ENCODE assay signal across 9 cellular contexts in genomic region chr1:28115267-28115666, GRCh38. TPM values are rescaled to one million over a fixed set of nuclear protein-coding genes. Genes with fewer than 3 reads are reported as not detected.
DNase-seq lines count a peak whose midpoint lies in the region; ATAC-seq, FAIRE-seq and TF ChIP-seq lines count a peak whose summit lies in the region.
"Had no signal": no experiment of that assay in that cellular context is flagged by ENCODE, and none has a peak within 500 bp of the region (broad histone marks: within the 10 kb centered on the region; RNA-seq: fewer than 3 reads in every experiment).

No MANE protein-coding gene starts in this region.

- peaks cover 20% of the 10 kb centered on the region for H3K27me3 Mint-ChIP-seq in T-helper 1 cell treated with Interleukin-12 subunit alpha and Interleukin-12 subunit beta and Interleukin-4 antibody, amounts not matched to agents 30 μg/mL and 1 μg/mL, for 36 hours (ENCODE audit: low read depth)

- CTCF ChIA-PET in K562 (lab: Yijun Ruan, JAX; ENCODE audit: low intra/inter-chr PET ratio) (no interaction called here), SK-N-SH (lab: Yijun Ruan, JAX) (no interaction called here)

- DNase-seq in GM19239 (ENCODE audit: insufficient read length, low spot score) (no peak), K562 (ENCODE audit: extremely low read depth in 1 of 4, low spot score in 3 of 4) (peak in 1 of 4 experiments; percentile 52), stomach (no peak), NCI-H748 treated with DMSO at 0.1 percent for 48 hours (lab: John Stamatoyannopoulos, UW) (no peak), posterior vena cava (ENCODE audit: low spot score) (no peak), SK-N-SH (no peak)
- peak; percentile 35 for DNase-seq in stimulated activated CD4-positive, alpha-beta T cell treated with anti-CD3 and anti-CD28 coated beads, Interleukin-4, amount 100 ng/mL, for 24 hours
- DNase-seq: cortex of kidney had no signal

- H3K27me3 ChIP-seq in K562 (ENCODE audit: control insufficient read depth in 2 of 2, insufficient read depth in 2 of 2, low read length in 2 of 2) (no peaks in the 10 kb centered on the region), stomach (no peaks in the 10 kb centered on the region), SK-N-SH (ENCODE audit: insufficient read depth) (no peaks in the 10 kb centered on the region)

- peak overlapping the region; percentile 38; the same call in 1 of the 3 replicates for H3K27ac ChIP-seq in K562 (ENCODE audit: extremely low read depth, low read depth, low read length)
- peak overlapping the region in 2 of 5 donors; percentile 53 to 65 for H3K27ac ChIP-seq in stomach
- H3K27ac ChIP-seq in SK-N-SH (ENCODE audit: low read depth in 2 of 2, low read length in 1 of 2) = no peak overlapping the region

- ATAC-seq in K562 = peak; percentile 43

- WGBS in K562 (ENCODE audit: insufficient coverage, low coverage, missing lambda C conversion rate) = under 1% methylated on average over 4 of the region's 4 CpGs
- 23 to 34% (median 29%) methylated on average over 4 of the region's 4 CpGs for WGBS in stomach, 5 donors
- WGBS in SK-N-SH (ENCODE audit: low lambda C conversion rate) = 90% methylated on average over 4 of the region's 4 CpGs

- no peaks in the 10 kb centered on the region for H3F3A ChIP-seq in SK-N-SH (replicated peaks; ENCODE audit: insufficient read depth)

- TF ChIP-seq POLR2A in K562 (conservative IDR thresholded peaks at IDR 0.05) (no peak), stomach (IDR thresholded peaks at IDR 0.05) (no peak)

- TF ChIP-seq CTCF in K562 (IDR thresholded peaks at IDR 0.05 in 2 of 3, conservative IDR thresholded peaks at IDR 0.05 in 1 of 3; ENCODE audit: insufficient read depth in 2 of 3, low read depth in 1 of 3, low read length in 3 of 3) (no peak), stomach (IDR thresholded peaks at IDR 0.05) (no peak), SK-N-SH (IDR thresholded peaks at IDR 0.05) (no peak)

- in situ Hi-C loops in K562 (cut with MboI) = no loop called here

- POLR2A ChIA-PET in K562 (lab: Yijun Ruan, JAX) = interaction anchor here (0.6 to 1.6 kb wide), 2 partner anchors 10 to 19 kb away, joined by 4 to 5 read pairs; no protein-coding TSS in a partner anchor
- POLR2A ChIA-PET in SK-N-SH (lab: Yijun Ruan, JAX) = no interaction called here

- no peaks in the 10 kb centered on the region for H3K9me3 ChIP-seq in K562 (replicated peaks; ENCODE audit: control insufficient read depth, insufficient read depth, low read depth, low read length)
- H3K9me3 ChIP-seq in stomach = no peaks in the 10 kb centered on the region
- no peaks in the 10 kb centered on the region for H3K9me3 ChIP-seq in SK-N-SH

- H3K4me3 ChIP-seq in K562 = no peak overlapping the region
- H3K4me3 ChIP-seq in stomach = no peak overlapping the region
- no peak overlapping the region for H3K4me3 ChIP-seq in SK-N-SH (ENCODE audit: low read depth in 2 of 2, low read length in 1 of 2)

- H3K9me2 ChIP-seq in SK-N-SH = no peaks in the 10 kb centered on the region

- peaks cover 30% of the 10 kb centered on the region for H3K4me1 Mint-ChIP-seq in T-helper 1 cell treated with Interleukin-12 subunit alpha and Interleukin-12 subunit beta and Interleukin-4 antibody, amounts not matched to agents 30 μg/mL and 1 μg/mL, for 36 hours (ENCODE audit: low read depth)

- peaks cover 7 to 19% of the 10 kb centered on the region in 2 experiments; a peak in 4 of 5 replicates for H3K4me1 ChIP-seq in K562 (replicated peaks in 1 of 2; ENCODE audit: control insufficient read depth in 2 of 2, insufficient read depth in 2 of 2, low read length in 2 of 2)
- peaks cover 0 to 23% (median 0%) of the 10 kb centered on the region in 4 donors for H3K4me1 ChIP-seq in stomach
- no peaks in the 10 kb centered on the region for H3K4me1 ChIP-seq in SK-N-SH (ENCODE audit: control insufficient read depth in 1 of 2, insufficient read depth in 2 of 2, low read depth in 1 of 2, low read length in 1 of 2)

- peaks cover 5% of the 10 kb centered on the region for H3K36me3 Mint-ChIP-seq in T-helper 1 cell treated with Interleukin-12 subunit alpha and Interleukin-12 subunit beta and Interleukin-4 antibody, amounts not matched to agents 30 μg/mL and 1 μg/mL, for 36 hours (ENCODE audit: low read depth)

- intact Hi-C loops in K562 (cut with micrococcal nuclease) = no loop called here
- intact Hi-C loops in stomach (cut with DNase I; ENCODE audit: low total_unique reads) = no loop called here
- intact Hi-C loops in posterior vena cava (cut with DNase I) = no loop called here

- peak overlapping the region; percentile 72 for H2AFZ ChIP-seq in K562 (ENCODE audit: low read depth, low read length)
- no peak overlapping the region for H2AFZ ChIP-seq in SK-N-SH (ENCODE audit: low read depth)

- H4K20me1 ChIP-seq in K562 (replicated peaks; ENCODE audit: control insufficient read depth, insufficient read depth, low read length) (no peaks in the 10 kb centered on the region), SK-N-SH (ENCODE audit: insufficient read depth) (no peaks in the 10 kb centered on the region)

- H3K4me3 Mint-ChIP-seq in T-helper 1 cell treated with Interleukin-12 subunit alpha and Interleukin-12 subunit beta and Interleukin-4 antibody, amounts not matched to agents 30 μg/mL and 1 μg/mL, for 36 hours = no peak overlapping the region

- no peaks in the 10 kb centered on the region for H3K36me3 ChIP-seq in K562 (ENCODE audit: control insufficient read depth, insufficient read depth, low read length)
- no peaks in the 10 kb centered on the region for H3K36me3 ChIP-seq in stomach
- no peaks in the 10 kb centered on the region for H3K36me3 ChIP-seq in SK-N-SH (replicated peaks in 1 of 2; ENCODE audit: control insufficient read depth in 1 of 2, insufficient read depth in 2 of 2, low read length in 1 of 2)

- H3K27ac Mint-ChIP-seq in T-helper 1 cell treated with Interleukin-12 subunit alpha and Interleukin-12 subunit beta and Interleukin-4 antibody, amounts not matched to agents 30 μg/mL and 1 μg/mL, for 36 hours = peak overlapping the region; percentile 53

- H3K9me3 Mint-ChIP-seq in T-helper 1 cell treated with Interleukin-12 subunit alpha and Interleukin-12 subunit beta and Interleukin-4 antibody, amounts not matched to agents 30 μg/mL and 1 μg/mL, for 36 hours = no peaks in the 10 kb centered on the region

- no peaks in the 10 kb centered on the region for H3K9me1 ChIP-seq in K562 (ENCODE audit: control insufficient read depth, insufficient read depth, low read length)

- TF ChIP-seq EP300 in K562 (IDR thresholded peaks at IDR 0.05; ENCODE audit: low read length) (peak; percentile 52), stomach (IDR thresholded peaks at IDR 0.05) (no peak), SK-N-SH (IDR thresholded peaks at IDR 0.05; ENCODE audit: borderline replicate concordance in 1 of 2, low read depth in 1 of 2, low read length in 1 of 2) (no peak)

- H3K9ac ChIP-seq in K562 (ENCODE audit: insufficient read depth in 1 of 2, low read depth in 2 of 2, low read length in 2 of 2) = no peak overlapping the region; a peak in 1 of 4 replicates
- no peak overlapping the region for H3K9ac ChIP-seq in SK-N-SH

- no TSS peak for BruUV-seq in K562 (replicated peaks; lab: Mats Ljungman, UMichigan)

- TF ChIP-seq RAD21 in K562 (CRISPR knock-in tag; conservative IDR thresholded peaks at IDR 0.05 in 1 of 2, IDR thresholded peaks at IDR 0.05 in 1 of 2) (0 out of 4 replicates have a peak, but pooled peaks of 1 of the 2 experiments have one; percentile 15), SK-N-SH (IDR thresholded peaks at IDR 0.05; ENCODE audit: low read length) (no peak)

- FAIRE-seq in GM19239 (lab: Jason Lieb, UNC) (peak; percentile 77), K562 (lab: Jason Lieb, UNC) (no peak)

- H3K4me2 ChIP-seq in K562 (ENCODE audit: insufficient read depth, low read length) (no peak overlapping the region), SK-N-SH (no peak overlapping the region)

- H3K79me2 ChIP-seq in K562 (ENCODE audit: control insufficient read depth, insufficient read depth, low read length) (no peaks in the 10 kb centered on the region), SK-N-SH (ENCODE audit: insufficient read depth) (no peaks in the 10 kb centered on the region)

TF ChIP-seq in K562, 482 proteins besides CTCF, POLR2A, EP300 and RAD21 (continues in another document):
- TF ChIP-seq FOSL1 (tag; conservative IDR thresholded peaks at IDR 0.05) (peak; percentile 42), NFRKB (IDR thresholded peaks at IDR 0.05; ENCODE audit: low read depth) (peak; percentile 65), PHF20 (IDR thresholded peaks at IDR 0.05; ENCODE audit: partially characterized antibody) (no peak), SETDB1 (IDR thresholded peaks at IDR 0.05; ENCODE audit: low read length) (no peak)

TF ChIP-seq in SK-N-SH, 30 proteins besides CTCF, POLR2A, EP300 and RAD21 (continues in another document):
- TF ChIP-seq RCOR1 (IDR thresholded peaks at IDR 0.05; ENCODE audit: low read length) = no peak
- TF ChIP-seq GATA2 (CRISPR knock-in tag; IDR thresholded peaks at IDR 0.05) = no peak
- no peak for TF ChIP-seq GABPA (IDR thresholded peaks at IDR 0.05; ENCODE audit: low read depth)
- no peak for TF ChIP-seq SMC3 (IDR thresholded peaks at IDR 0.05; ENCODE audit: low read depth, low read length)
- TF ChIP-seq POLR2AphosphoS5 (IDR thresholded peaks at IDR 0.05; ENCODE audit: low read depth, low read length) = no peak

RNA-seq across cellular contexts. Expression of gene EYA3, which starts 26.9 kb away (rescaled TPM):
- 65.3 and 113 TPM in 2 replicates for total RNA-seq in K562 (2011; cell fraction: chromatin; rRNA removed; ENCODE audit: low replicate concordance)
- total RNA-seq in K562 (2011; cell fraction: nucleolus; rRNA removed) = 27.8 and 35.9 TPM in 2 replicates
- 43.1 and 57.6 TPM in 2 replicates for total RNA-seq in K562 (2011; cell fraction: nucleoplasm; rRNA removed)
- total RNA-seq in K562 (2014; rRNA removed) (19.4 and 21.7 TPM in 2 replicates), K562 (2014; rRNA removed; fragmentation: Illumina TruSeq; extraction: Trizol) (51.3 and 55.7 TPM in 2 replicates), K562 (2015; rRNA removed; fragmentation: Illumina TruSeq; extraction: Trizol) (45.4 and 48.1 TPM in 2 replicates), K562 (2021) (45.6 and 51.3 TPM in 2 replicates), stomach (10 to 100 TPM; 11.1 to 38.2 (median 14.5) TPM), posterior vena cava (10 to 100 TPM; 12.3 to 15.0 TPM)
- polyA plus RNA-seq in K562 (2011; rRNA removed) (64.0 and 74.6 TPM in 2 replicates), K562 (2014; fragmentation: Illumina TruSeq; extraction: Trizol) (35.2 and 41.9 TPM in 2 replicates), K562 (2014; fragmentation: Nextera tagmentation; extraction: Ambion mirVana) (10 to 100 TPM; 29.4 to 43.6 TPM), K562 (2014; rRNA removed) (27.7 and 30.0 TPM in 2 replicates), stomach (1 to 10 TPM; 2.9 to 3.6 (median 3.6) TPM), SK-N-SH (2012; rRNA removed) (6.5 and 9.8 TPM in 2 replicates)
- 38.9 and 49.0 TPM in 2 replicates for polyA plus RNA-seq in K562 (2011; cell fraction: cytosol; rRNA removed)
- 44.1 and 52.2 TPM in 2 replicates for polyA plus RNA-seq in K562 (2011; cell fraction: nucleus; rRNA removed)
- 19.5 and 28.8 TPM in 2 replicates for polyA plus RNA-seq in K562 (2012)
- polyA minus RNA-seq in K562 (2011; rRNA and poly(A)+ RNA removed) = 119 and 132 TPM in 2 replicates
- polyA minus RNA-seq in K562 (2011; cell fraction: cytosol; rRNA and poly(A)+ RNA removed) = 36.9 and 40.8 TPM in 2 replicates
- polyA minus RNA-seq in K562 (2011; cell fraction: nucleus; rRNA and poly(A)+ RNA removed) = 20.6 and 42.0 TPM in 2 replicates
- polyA plus RNA-seq in SK-N-SH (2012; cell fraction: cytosol; rRNA removed) = 6.9 and 7.3 TPM in 2 replicates
- polyA plus RNA-seq in SK-N-SH (2012; cell fraction: nucleus; rRNA removed) = 11.6 and 19.5 TPM in 2 replicates
